11 cellular contexts compared by ENCODE assay signal in the genomic region with DNA sequence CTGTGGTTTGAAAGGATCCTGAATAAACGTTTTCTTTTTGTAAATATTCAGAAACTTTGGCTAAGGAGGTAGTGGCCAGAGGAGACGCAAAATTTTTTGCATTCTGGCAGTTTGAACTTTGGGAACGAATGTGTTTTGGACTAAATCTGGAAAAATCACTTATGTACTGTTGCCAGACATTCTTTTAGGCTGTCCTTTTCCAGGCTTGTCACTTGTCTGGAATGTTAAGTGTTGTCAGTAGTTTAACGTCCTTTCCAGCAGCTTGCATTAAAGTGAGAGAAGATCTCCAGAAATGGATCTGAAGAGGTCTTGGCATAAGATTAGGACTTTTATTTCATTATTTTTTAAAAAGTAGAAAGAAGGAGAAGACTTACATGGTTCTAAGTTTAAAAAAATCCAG. TPM values are rescaled to one million over a fixed set of nuclear protein-coding genes. Genes with fewer than 3 reads are reported as not detected.
A peak's percentile ranks its signal among the peaks of the same experiment; 100 is the strongest.
DNase-seq lines count a peak whose midpoint lies in the region; ATAC-seq and TF ChIP-seq lines count a peak whose summit lies in the region.
"Had no signal": no experiment of that assay in that cellular context is flagged by ENCODE, and none has a peak within 500 bp of the region (broad histone marks: within the 10 kb centered on the region; RNA-seq: fewer than 3 reads in every experiment).

No MANE protein-coding gene starts in this region.

- peaks cover 34% of the 10 kb centered on the region for H3K4me1 Mint-ChIP-seq in MCF 10A (ENCODE audit: insufficient read depth, unreplicated experiment)

- no peaks in the 10 kb centered on the region for H3K27me3 Mint-ChIP-seq in MCF 10A (ENCODE audit: insufficient read depth, unreplicated experiment)

- intact Hi-C loops in MCF 10A (cut with micrococcal nuclease) = no loop called here

- DNase-seq in HFF-Myc (ENCODE audit: extremely low read depth, low read depth) (peak; percentile 52), MCF 10A (ENCODE audit: unreplicated experiment) (peak; percentile 26), left lobe of liver (ENCODE audit: low spot score) (no peak), thoracic aorta (ENCODE audit: low spot score) (no peak), NOMO-1 treated with DMSO at 0.1 percent for 48 hours (lab: John Stamatoyannopoulos, UW; ENCODE audit: unreplicated experiment) (no peak), SIG-M5 treated with dmso at 0.1 percent for 504 hours (lab: John Stamatoyannopoulos, UW; ENCODE audit: unreplicated experiment) (no peak)
- DNase-seq in stimulated activated CD4-positive, alpha-beta T cell treated with anti-CD3 and anti-CD28 coated beads, Interleukin-12 subunit alpha, Interleukin-12 subunit beta, amount 100 ng/mL, for 4 hours = no peak
- DNase-seq: KBM-7, ovary had no signal

- CTCF ChIA-PET in MCF 10A (lab: Yijun Ruan, JAX) = interaction anchor here (0.6 kb wide), 3 partner anchors 10 to 393 kb away, joined by 3 read pairs; no protein-coding TSS in a partner anchor

- peak overlapping the region; percentile 59 for H3K27ac Mint-ChIP-seq in MCF 10A (ENCODE audit: low read depth, unreplicated experiment)

- no peaks in the 10 kb centered on the region for H3K36me3 ChIP-seq in thoracic aorta
- H3K36me3 ChIP-seq: ovary had no signal

- H3K27ac ChIP-seq in thoracic aorta = peak overlapping the region; percentile 80 to 86
- H3K27ac ChIP-seq: epithelial cell of prostate had no signal

- H3K9me3 Mint-ChIP-seq in MCF 10A (ENCODE audit: unreplicated experiment) = no peaks in the 10 kb centered on the region

- POLR2A ChIA-PET in MCF 10A (lab: Yijun Ruan, JAX) = interaction anchor here (0.5 to 2.3 kb wide), 9 partner anchors 8 to 1391 kb away, joined by 3 to 12 read pairs (median 4); a partner anchor contains a TSS

- ATAC-seq in left lobe of liver (peak; percentile 46), thoracic aorta (ENCODE audit: insufficient number of reproducible peaks, low FRiP score, low read depth) (no peak), GM21423 (IDR thresholded peaks at IDR 0.05; ENCODE audit: unreplicated experiment) (no peak)

- TF ChIP-seq CTCF in HFF-Myc (IDR thresholded peaks at IDR 0.05; ENCODE audit: low read depth, low read length, missing control alignments) (no peak), MCF 10A (IDR thresholded peaks at IDR 0.05; ENCODE audit: unreplicated experiment) (no peak), thoracic aorta (IDR thresholded peaks at IDR 0.05) (no peak)

- no TSS peak for BruUV-seq in MCF 10A (replicated peaks; lab: Mats Ljungman, UMichigan)

- H3K4me1 ChIP-seq in thoracic aorta (ENCODE audit: control insufficient read depth in 1 of 2, low read depth in 2 of 2) = peaks cover 28 to 85% of the 10 kb centered on the region in 2 donors

- H3K36me3 Mint-ChIP-seq in MCF 10A (ENCODE audit: insufficient read depth, unreplicated experiment) = peaks cover 8% of the 10 kb centered on the region

- no peaks in the 10 kb centered on the region for H3K9me3 ChIP-seq in thoracic aorta
- H3K9me3 ChIP-seq: ovary had no signal

- H3K27me3 ChIP-seq in thoracic aorta (replicated peaks; ENCODE audit: insufficient read depth) = no peaks in the 10 kb centered on the region
- H3K27me3 ChIP-seq: ovary had no signal

- H3K4me3 ChIP-seq in HFF-Myc (replicated peaks; ENCODE audit: low read depth, low read length) (no peak overlapping the region), thoracic aorta (peak overlapping the region; percentile 39)
- H3K4me3 ChIP-seq: ovary had no signal

- peak overlapping the region; percentile 7 for H3K4me3 Mint-ChIP-seq in MCF 10A (ENCODE audit: unreplicated experiment)

RNA-seq across cellular contexts. Expression of a gene that starts 18.5 kb away (rescaled TPM):
- 48.7 and 60.4 TPM in 2 replicates for total RNA-seq in MCF 10A (2022)
- 25.2 TPM for total RNA-seq in left lobe of liver
- 10 to 100 TPM; 49.4 to 50.0 TPM for total RNA-seq in thoracic aorta

RNA-seq across cellular contexts. Expression of a gene that starts 44.3 kb away (rescaled TPM):
- total RNA-seq in MCF 10A (2022) (31.5 and 34.6 TPM in 2 replicates), left lobe of liver (11.5 TPM), thoracic aorta (100 to 1,000 TPM in 1 of 2 donors, 10 to 100 TPM in 1; 81.3 to 175 TPM)

Comparison
In these comparisons a context has a peak if more than half of its experiments do, and no peak if none do; other contexts are left out.
1. DNase-seq: peak in HFF-Myc (single experiment) and MCF 10A (single experiment); none in left lobe of liver (single experiment), thoracic aorta (single experiment), NOMO-1 treated with DMSO at 0.1 percent for 48 hours (single experiment), SIG-M5 treated with dmso at 0.1 percent for 504 hours (single experiment) and stimulated activated CD4-positive, alpha-beta T cell treated with anti-CD3 and anti-CD28 coated beads, Interleukin-12 subunit alpha, Interleukin-12 subunit beta, amount 100 ng/mL, for 4 hours (single experiment).